8 cellular contexts compared by ENCODE assay signal in genomic region chr16:30650369-30651123, GRCh38. TPM values are rescaled to one million over a fixed set of nuclear protein-coding genes. Genes with fewer than 3 reads are reported as not detected.
A peak's percentile ranks its signal among the peaks of the same experiment; 100 is the strongest.
DNase-seq lines count a peak whose midpoint lies in the region; ATAC-seq, FAIRE-seq and TF ChIP-seq lines count a peak whose summit lies in the region.

Gene PRR14, plus strand, starts transcription at chr16:30650960. Its CDS starts 686 bp downstream, at chr16:30651646.

- peak; percentile 91 for FAIRE-seq in islet of Langerhans (lab: Jason Lieb, UNC)

- no peak; the same call in 1 of the 2 replicates for TF ChIP-seq CTCF in AG09319 (IDR thresholded peaks at IDR 0.05; ENCODE audit: low read depth, low read length)

- DNase-seq in AG09319 (ENCODE audit: extremely low read depth, low read depth) (peak; percentile 99), NCI-H460 (ENCODE audit: extremely low read depth, low read depth) (peak; percentile 99), cerebellar nuclear complex (lab: John Stamatoyannopoulos, UW) (peak; percentile 85 to 98)
- peak; percentile 95 for DNase-seq in activated CD4-positive, CD25-positive, alpha-beta regulatory T cell treated with anti-CD3 and anti-CD28 coated beads, Interleukin-2, amount 50 U/mL, for 72 hours
- peak; percentile 95 for DNase-seq in stimulated activated CD4-positive, alpha-beta T cell treated with anti-CD3 and anti-CD28 coated beads, Interleukin-12 subunit alpha, Interleukin-12 subunit beta, amount 100 ng/mL, for 4 hours

- peak; percentile 78 for ATAC-seq in GM19043 (IDR thresholded peaks at IDR 0.05; ENCODE audit: low read depth, unreplicated experiment)
- peak; percentile 72 for ATAC-seq in HG03378 (IDR thresholded peaks at IDR 0.05; ENCODE audit: unreplicated experiment)

RNA-seq across cellular contexts. Expression of gene PRR14, which starts in this region (rescaled TPM):
- total RNA-seq in NCI-H460 (2014; rRNA removed; shearing (Covaris generic)) = 13.0 and 15.7 TPM in 2 replicates
- polyA plus RNA-seq in NCI-H460 (2014; cell fraction: nucleus; rRNA removed) = 25.6 and 32.9 TPM in 2 replicates

Comparison
In these comparisons a context has a peak if more than half of its experiments do, and no peak if none do; other contexts are left out.
1. Peak in every context shown above with its lines: DNase-seq and ATAC-seq.